Comparison of ENCODE assay signal across 27 cellular contexts in genomic region chr7:18317956-18318355, GRCh38.
"Had no signal": no experiment of that assay in that cellular context is flagged by ENCODE, and none has a peak within 500 bp of the region (broad histone marks: within the 10 kb centered on the region; RNA-seq: fewer than 3 reads in every experiment).

No MANE protein-coding gene starts in this region.

- H3K36me3 ChIP-seq: adrenal gland, brain microvascular endothelial cell, esophagus muscularis mucosa, pancreas, sigmoid colon, stomach, suprapubic skin, tibial artery, upper lobe of right lung had no signal

- DNase-seq: activated CD4-positive, alpha-beta T cell treated with anti-CD3 and anti-CD28 coated beads for 4 hours; activated CD4-positive, alpha-beta T cell treated with anti-CD3 and anti-CD28 coated beads, Interleukin-2, amount 50 U/mL, for 4 hours; activated CD8-positive, alpha-beta memory T cell treated with anti-CD3 and anti-CD28 coated beads for 24 hours; activated effector memory CD4-positive, alpha-beta T cell treated with Interleukin-2 at 50 U/mL for 16 hours; activated naive CD4-positive, alpha-beta T cell treated with anti-CD3 and anti-CD28 coated beads for 36 hours; activated naive CD8-positive, alpha-beta T cell treated with anti-CD3 and anti-CD28 coated beads for 36 hours; caudate nucleus; foreskin melanocyte; islet precursor cell; left ventricle myocardium superior; nephron progenitor cell; nucleus accumbens; psoas muscle; sigmoid colon; small intestine; stimulated activated CD4-positive, alpha-beta T cell treated with anti-CD3 and anti-CD28 coated beads, Interleukin-4, amount 100 ng/mL, for 24 hours; T-helper 1 cell; tibial artery; upper lobe of right lung had no signal

- H3K4me1 ChIP-seq: adrenal gland, tibial artery had no signal

- H3K27ac ChIP-seq: adrenal gland, brain microvascular endothelial cell, esophagus muscularis mucosa, pancreas, psoas muscle, sigmoid colon, stomach, suprapubic skin, tibial artery, upper lobe of right lung had no signal

- H3K9me3 Mint-ChIP-seq: activated naive CD4-positive, alpha-beta T cell treated with anti-CD3 and anti-CD28 coated beads for 36 hours; activated naive CD8-positive, alpha-beta T cell treated with anti-CD3 and anti-CD28 coated beads for 36 hours; nephron progenitor cell; stimulated activated effector memory CD8-positive, alpha-beta T cell treated with anti-CD3 and anti-CD28 coated beads, Interleukin-12 subunit alpha, Interleukin-12 subunit beta, amount 100 ng/mL, for 72 hours; T-helper 2 cell treated with Interferon-gamma antibody and Interleukin-4, amounts not matched to agents 5 μg/mL and 100 μg/mL, for 36 hours had no signal

- H3K9me3 ChIP-seq: adrenal gland, esophagus muscularis mucosa, pancreas, psoas muscle, sigmoid colon, stomach, suprapubic skin, tibial artery, upper lobe of right lung had no signal

- ATAC-seq: stimulated activated effector memory CD8-positive, alpha-beta T cell treated with anti-CD3 and anti-CD28 coated beads, Interleukin-12 subunit alpha, Interleukin-12 subunit beta, amount 100 ng/mL, for 72 hours had no signal

- H3K4me3 ChIP-seq: adrenal gland, esophagus muscularis mucosa, pancreas, psoas muscle, sigmoid colon, stomach, suprapubic skin, tibial artery, upper lobe of right lung had no signal

- H3K27me3 ChIP-seq: adrenal gland, brain microvascular endothelial cell, esophagus muscularis mucosa, pancreas, sigmoid colon, stomach, suprapubic skin, tibial artery, upper lobe of right lung had no signal

- H3K27me3 Mint-ChIP-seq: activated naive CD8-positive, alpha-beta T cell treated with anti-CD3 and anti-CD28 coated beads for 36 hours had no signal

- H3K27ac Mint-ChIP-seq: activated naive CD4-positive, alpha-beta T cell treated with anti-CD3 and anti-CD28 coated beads for 36 hours; activated naive CD8-positive, alpha-beta T cell treated with anti-CD3 and anti-CD28 coated beads for 36 hours; nephron progenitor cell; stimulated activated effector memory CD8-positive, alpha-beta T cell treated with anti-CD3 and anti-CD28 coated beads, Interleukin-12 subunit alpha, Interleukin-12 subunit beta, amount 100 ng/mL, for 72 hours; T-helper 2 cell treated with Interferon-gamma antibody and Interleukin-4, amounts not matched to agents 5 μg/mL and 100 μg/mL, for 36 hours had no signal

- H3K36me3 Mint-ChIP-seq: activated naive CD8-positive, alpha-beta T cell treated with anti-CD3 and anti-CD28 coated beads for 36 hours; stimulated activated effector memory CD8-positive, alpha-beta T cell treated with anti-CD3 and anti-CD28 coated beads, Interleukin-12 subunit alpha, Interleukin-12 subunit beta, amount 100 ng/mL, for 72 hours had no signal

- H3K4me3 Mint-ChIP-seq: activated naive CD4-positive, alpha-beta T cell treated with anti-CD3 and anti-CD28 coated beads for 36 hours; activated naive CD8-positive, alpha-beta T cell treated with anti-CD3 and anti-CD28 coated beads for 36 hours; nephron progenitor cell; stimulated activated effector memory CD8-positive, alpha-beta T cell treated with anti-CD3 and anti-CD28 coated beads, Interleukin-12 subunit alpha, Interleukin-12 subunit beta, amount 100 ng/mL, for 72 hours; T-helper 2 cell treated with Interferon-gamma antibody and Interleukin-4, amounts not matched to agents 5 μg/mL and 100 μg/mL, for 36 hours had no signal

- H3K4me1 Mint-ChIP-seq: activated naive CD8-positive, alpha-beta T cell treated with anti-CD3 and anti-CD28 coated beads for 36 hours had no signal
